Comparison of ENCODE assay signal across 16 cellular contexts in genomic region chr4:19987746-19988145, GRCh38.
DNase-seq lines count a peak whose midpoint lies in the region; ATAC-seq and TF ChIP-seq lines count a peak whose summit lies in the region.
"Had no signal": no experiment of that assay in that cellular context is flagged by ENCODE, and none has a peak within 500 bp of the region (broad histone marks: within the 10 kb centered on the region; RNA-seq: fewer than 3 reads in every experiment).

No MANE protein-coding gene starts in this region.

- peaks cover 10% of the 10 kb centered on the region for H3K9me3 Mint-ChIP-seq in chondrocyte (ENCODE audit: low read depth)

- no peaks in the 10 kb centered on the region for H3K9me3 ChIP-seq in AG04450 (ENCODE audit: control insufficient read depth, insufficient read depth, low read length)
- H3K9me3 ChIP-seq: ovary had no signal

- no peak overlapping the region for H3K4me3 Mint-ChIP-seq in chondrocyte (ENCODE audit: unreplicated experiment)
- H3K4me3 Mint-ChIP-seq: activated naive CD4-positive, alpha-beta T cell treated with anti-CD3 and anti-CD28 coated beads, Interleukin-2, amount 50 U/mL, for 24 hours had no signal

- POLR2A ChIA-PET in AG04450 (lab: Yijun Ruan, JAX), result no interaction called here

- no peak for ATAC-seq in HG03159 (IDR thresholded peaks at IDR 0.05; ENCODE audit: unreplicated experiment)

- no peaks in the 10 kb centered on the region for H3K36me3 Mint-ChIP-seq in chondrocyte (ENCODE audit: low read depth)
- H3K36me3 Mint-ChIP-seq: activated naive CD4-positive, alpha-beta T cell treated with anti-CD3 and anti-CD28 coated beads, Interleukin-2, amount 50 U/mL, for 24 hours had no signal

- no peak overlapping the region for H3K27ac ChIP-seq in AG04450 (ENCODE audit: low read depth, low read length)
- H3K27ac ChIP-seq: ovary had no signal

- peaks cover 57% of the 10 kb centered on the region for H3K4me1 Mint-ChIP-seq in chondrocyte (ENCODE audit: low read depth)
- H3K4me1 Mint-ChIP-seq: activated naive CD4-positive, alpha-beta T cell treated with anti-CD3 and anti-CD28 coated beads, Interleukin-2, amount 50 U/mL, for 24 hours had no signal

- H3K27me3 Mint-ChIP-seq in chondrocyte (ENCODE audit: low read depth), result no peaks in the 10 kb centered on the region
- H3K27me3 Mint-ChIP-seq: activated naive CD4-positive, alpha-beta T cell treated with anti-CD3 and anti-CD28 coated beads, Interleukin-2, amount 50 U/mL, for 24 hours had no signal

- TF ChIP-seq CTCF in AG04450 (IDR thresholded peaks at IDR 0.05; ENCODE audit: low read depth, low read length) (no peak), chondrocyte (IDR thresholded peaks at IDR 0.05) (no peak)

- CTCF ChIA-PET in AG04450 (lab: Charles Lee), result no interaction called here

- DNase-seq in AG04450 (ENCODE audit: low read depth, low spot score) (peak; percentile 26), LHCN-M2 (ENCODE audit: low read depth) (peak; percentile 12), chondrocyte (ENCODE audit: low spot score) (no peak), kidney tubule cell (ENCODE audit: low spot score) (peak; percentile 59), NCI-H1417 (lab: John Stamatoyannopoulos, UW) (no peak), NCI-H2107 treated with DMSO at 0.1 percent for 48 hours (lab: John Stamatoyannopoulos, UW; ENCODE audit: unreplicated experiment) (no peak)
- no peak for DNase-seq in activated CD4-positive, CD25-positive, alpha-beta regulatory T cell treated with anti-CD3 and anti-CD28 coated beads, Interleukin-2, amount 50 U/mL, for 72 hours
- DNase-seq: activated CD4-positive, CD25-positive, alpha-beta regulatory T cell; activated CD8-positive, alpha-beta memory T cell treated with anti-CD3 and anti-CD28 coated beads, Interleukin-2, amount 50 U/mL, for 4 hours; foreskin melanocyte; GOT3; ovary; stimulated activated CD4-positive, alpha-beta T cell treated with anti-CD3 and anti-CD28 coated beads, Interleukin-12 subunit alpha, Interleukin-12 subunit beta, amount 100 ng/mL, for 4 hours; T-helper 1 cell had no signal

- peak overlapping the region; percentile 84 for H3K27ac Mint-ChIP-seq in chondrocyte (ENCODE audit: unreplicated experiment)
- H3K27ac Mint-ChIP-seq: activated naive CD4-positive, alpha-beta T cell treated with anti-CD3 and anti-CD28 coated beads, Interleukin-2, amount 50 U/mL, for 24 hours had no signal

- no peak overlapping the region for H3K4me3 ChIP-seq in AG04450 (ENCODE audit: low read depth, low read length)
- H3K4me3 ChIP-seq: ovary had no signal

- no peaks in the 10 kb centered on the region for H3K27me3 ChIP-seq in AG04450 (ENCODE audit: control insufficient read depth, insufficient read depth, low read length)
- H3K27me3 ChIP-seq: ovary had no signal

Comparison
In these comparisons a context has a peak if more than half of its experiments do, and no peak if none do; other contexts are left out.
1. DNase-seq: peak in AG04450 (single experiment), LHCN-M2 (single experiment) and kidney tubule cell (single experiment); none in chondrocyte (single experiment), NCI-H1417 (0 of 3), NCI-H2107 treated with DMSO at 0.1 percent for 48 hours (single experiment) and activated CD4-positive, CD25-positive, alpha-beta regulatory T cell treated with anti-CD3 and anti-CD28 coated beads, Interleukin-2, amount 50 U/mL, for 72 hours (single experiment).